ENCODE assay signal across 1 cellular context in the genomic region with DNA sequence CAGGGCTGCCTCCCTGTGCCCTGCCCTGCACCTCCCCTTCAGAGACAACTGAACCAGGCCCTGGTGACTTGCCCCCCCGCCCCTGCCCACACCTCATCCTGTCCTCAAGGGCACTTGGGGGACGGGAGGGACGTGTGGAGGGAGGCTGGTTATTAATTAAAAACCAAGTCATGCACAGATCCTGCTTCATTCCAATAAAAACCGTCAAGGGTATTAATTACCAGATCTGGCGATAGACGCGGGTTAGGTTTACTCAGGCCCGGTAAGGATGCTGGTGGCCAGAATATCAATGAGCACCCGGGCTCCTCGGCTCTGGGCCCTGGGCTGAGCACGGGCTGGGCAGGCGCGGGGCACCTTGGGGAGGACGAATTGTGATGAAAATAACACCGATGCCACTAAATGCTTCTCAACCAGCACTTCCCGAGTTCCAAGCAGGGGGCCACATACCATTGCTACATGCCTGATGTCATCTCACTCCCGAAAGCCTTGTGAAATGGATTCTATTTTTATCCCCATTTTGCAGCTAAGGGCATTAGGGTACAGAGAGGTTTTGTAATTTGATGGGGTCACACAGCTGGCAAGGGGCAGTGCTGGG.
TF ChIP-seq lines count a peak whose summit lies in the region.

No MANE protein-coding gene starts in this region.

TF ChIP-seq in SK-N-SH treated with all-trans-retinoic acid at 6 μM for 48 hours, 23 proteins besides CTCF, POLR2A, EP300 and RAD21 (continued from another document):
- TF ChIP-seq, protein P1, sequence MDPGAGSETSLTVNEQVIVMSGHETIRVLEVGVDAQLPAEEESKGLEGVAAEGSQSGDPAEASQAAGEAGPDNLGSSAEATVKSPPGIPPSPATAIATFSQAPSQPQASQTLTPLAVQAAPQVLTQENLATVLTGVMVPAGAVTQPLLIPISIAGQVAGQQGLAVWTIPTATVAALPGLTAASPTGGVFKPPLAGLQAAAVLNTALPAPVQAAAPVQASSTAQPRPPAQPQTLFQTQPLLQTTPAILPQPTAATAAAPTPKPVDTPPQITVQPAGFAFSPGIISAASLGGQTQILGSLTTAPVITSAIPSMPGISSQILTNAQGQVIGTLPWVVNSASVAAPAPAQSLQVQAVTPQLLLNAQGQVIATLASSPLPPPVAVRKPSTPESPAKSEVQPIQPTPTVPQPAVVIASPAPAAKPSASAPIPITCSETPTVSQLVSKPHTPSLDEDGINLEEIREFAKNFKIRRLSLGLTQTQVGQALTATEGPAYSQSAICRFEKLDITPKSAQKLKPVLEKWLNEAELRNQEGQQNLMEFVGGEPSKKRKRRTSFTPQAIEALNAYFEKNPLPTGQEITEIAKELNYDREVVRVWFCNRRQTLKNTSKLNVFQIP (CRISPR knock-in tag; IDR thresholded peaks at IDR 0.05; ENCODE audit: borderline replicate concordance, low read depth), result no peak
- TF ChIP-seq, protein P2, sequence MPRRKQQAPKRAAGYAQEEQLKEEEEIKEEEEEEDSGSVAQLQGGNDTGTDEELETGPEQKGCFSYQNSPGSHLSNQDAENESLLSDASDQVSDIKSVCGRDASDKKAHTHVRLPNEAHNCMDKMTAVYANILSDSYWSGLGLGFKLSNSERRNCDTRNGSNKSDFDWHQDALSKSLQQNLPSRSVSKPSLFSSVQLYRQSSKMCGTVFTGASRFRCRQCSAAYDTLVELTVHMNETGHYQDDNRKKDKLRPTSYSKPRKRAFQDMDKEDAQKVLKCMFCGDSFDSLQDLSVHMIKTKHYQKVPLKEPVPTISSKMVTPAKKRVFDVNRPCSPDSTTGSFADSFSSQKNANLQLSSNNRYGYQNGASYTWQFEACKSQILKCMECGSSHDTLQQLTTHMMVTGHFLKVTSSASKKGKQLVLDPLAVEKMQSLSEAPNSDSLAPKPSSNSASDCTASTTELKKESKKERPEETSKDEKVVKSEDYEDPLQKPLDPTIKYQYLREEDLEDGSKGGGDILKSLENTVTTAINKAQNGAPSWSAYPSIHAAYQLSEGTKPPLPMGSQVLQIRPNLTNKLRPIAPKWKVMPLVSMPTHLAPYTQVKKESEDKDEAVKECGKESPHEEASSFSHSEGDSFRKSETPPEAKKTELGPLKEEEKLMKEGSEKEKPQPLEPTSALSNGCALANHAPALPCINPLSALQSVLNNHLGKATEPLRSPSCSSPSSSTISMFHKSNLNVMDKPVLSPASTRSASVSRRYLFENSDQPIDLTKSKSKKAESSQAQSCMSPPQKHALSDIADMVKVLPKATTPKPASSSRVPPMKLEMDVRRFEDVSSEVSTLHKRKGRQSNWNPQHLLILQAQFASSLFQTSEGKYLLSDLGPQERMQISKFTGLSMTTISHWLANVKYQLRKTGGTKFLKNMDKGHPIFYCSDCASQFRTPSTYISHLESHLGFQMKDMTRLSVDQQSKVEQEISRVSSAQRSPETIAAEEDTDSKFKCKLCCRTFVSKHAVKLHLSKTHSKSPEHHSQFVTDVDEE (CRISPR knock-in tag; IDR thresholded peaks at IDR 0.05), result no peak
- TF ChIP-seq PPARA (CRISPR knock-in tag; IDR thresholded peaks at IDR 0.05; ENCODE audit: borderline replicate concordance) (no peak), BACH2 (CRISPR knock-in tag; IDR thresholded peaks at IDR 0.05; ENCODE audit: borderline replicate concordance) (no peak)
